ENCODE assay signal across 30 cellular contexts in the genomic region with DNA sequence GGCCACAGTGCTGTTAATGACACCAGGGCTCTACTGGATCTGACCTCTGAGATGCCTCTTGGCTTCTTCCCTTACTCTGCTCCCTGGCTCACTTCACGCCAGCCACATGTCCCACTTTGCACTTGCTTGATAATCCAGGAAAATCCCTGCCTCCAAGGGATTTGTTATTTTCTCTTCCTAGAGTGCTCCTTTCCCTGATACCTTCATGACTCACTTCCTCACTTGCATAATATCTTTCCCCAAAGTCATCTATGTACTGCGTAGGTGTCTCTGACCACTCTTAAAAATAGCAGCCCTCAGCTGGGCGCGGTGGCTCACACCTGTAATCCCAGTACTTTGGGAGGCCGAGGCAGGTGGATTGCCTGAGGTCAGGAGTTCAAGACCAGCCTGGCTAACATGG.
DNase-seq lines count a peak whose midpoint lies in the region; ATAC-seq, FAIRE-seq and TF ChIP-seq lines count a peak whose summit lies in the region.
"Had no signal": no experiment of that assay in that cellular context is flagged by ENCODE, and none has a peak within 500 bp of the region (broad histone marks: within the 10 kb centered on the region; RNA-seq: fewer than 3 reads in every experiment).

No MANE protein-coding gene starts in this region.

- FAIRE-seq in K562 (lab: Jason Lieb, UNC), result no peak
- FAIRE-seq: pancreas had no signal

- H3K27ac ChIP-seq in PC-3 (ENCODE audit: low read length) (no peak overlapping the region), K562 (ENCODE audit: extremely low read depth, low read depth, low read length) (no peak overlapping the region), osteoblast (ENCODE audit: low read depth, low read length) (no peak overlapping the region)
- H3K27ac ChIP-seq: brain microvascular endothelial cell, colonic mucosa, esophagus squamous epithelium, pancreas, stomach, transverse colon, VCaP had no signal

- CTCF ChIA-PET in PC-3 (lab: Charles Lee), result no interaction called here
- CTCF ChIA-PET in K562 (lab: Yijun Ruan, JAX; ENCODE audit: low intra/inter-chr PET ratio), result no interaction called here

- peaks cover 2% of the 10 kb centered on the region; the same call in 1 of the 2 replicates for H3K36me3 ChIP-seq in PC-3 (ENCODE audit: low read depth, low read length)
- no peaks in the 10 kb centered on the region for H3K36me3 ChIP-seq in K562 (ENCODE audit: control insufficient read depth, insufficient read depth, low read length)
- H3K36me3 ChIP-seq in osteoblast (ENCODE audit: insufficient read depth, low read length), result no peaks in the 10 kb centered on the region
- H3K36me3 ChIP-seq: brain microvascular endothelial cell, colonic mucosa, esophagus squamous epithelium, pancreas, stomach, transverse colon had no signal

- peak; percentile 56 for DNase-seq in H4 (ENCODE audit: low spot score)
- DNase-seq in PC-3, result peak; percentile 36
- DNase-seq in K562 (ENCODE audit: extremely low read depth in 1 of 4, low spot score in 3 of 4), result no peak
- DNase-seq in osteoblast (ENCODE audit: insufficient read length, low spot score, missing footprints), result peak; percentile 3
- no peak for DNase-seq in superior temporal gyrus (ENCODE audit: extremely low spot score)
- no peak for DNase-seq in activated naive CD4-positive, alpha-beta T cell treated with Interleukin-2 at 50 U/mL for 16 hours
- no peak for DNase-seq in cerebellum (ENCODE audit: low spot score)
- DNase-seq: activated CD4-positive, alpha-beta T cell treated with anti-CD3 and anti-CD28 coated beads, Interleukin-2, amount 50 U/mL, for 4 hours; activated CD8-positive, alpha-beta memory T cell treated with anti-CD3 and anti-CD28 coated beads, Interleukin-2, amount 50 U/mL, for 4 hours; activated effector memory CD4-positive, alpha-beta T cell treated with Interleukin-2 at 50 U/mL for 16 hours; activated naive CD8-positive, alpha-beta T cell treated with anti-CD3 and anti-CD28 coated beads, Interleukin-2, amount 50 U/mL, for 24 hours; AML-193; brain microvascular endothelial cell; CD8-positive, alpha-beta memory T cell; colonic mucosa; effector memory CD8-positive, alpha-beta T cell; esophagus squamous epithelium; natural killer cell; NCI-H1048; NCI-H1930; NCI-H774; OCI-M1; pancreas; right cardiac atrium; stimulated activated CD4-positive, alpha-beta T cell treated with anti-CD3 and anti-CD28 coated beads, Interleukin-12 subunit alpha, Interleukin-12 subunit beta, amount 100 ng/mL, for 4 hours; stimulated activated CD4-positive, alpha-beta T cell treated with anti-CD3 and anti-CD28 coated beads, Interleukin-4, amount 100 ng/mL, for 4 hours; stomach; transverse colon had no signal

- intact Hi-C loops in PC-3 (cut with micrococcal nuclease), result no loop called here
- intact Hi-C loops in K562 (cut with micrococcal nuclease), result no loop called here

- in situ Hi-C loops in K562 (cut with MboI), result no loop called here

- H3K4me2 ChIP-seq in PC-3 (ENCODE audit: low read length) (no peak overlapping the region), K562 (ENCODE audit: insufficient read depth, low read length) (no peak overlapping the region), osteoblast (ENCODE audit: insufficient read depth, low read length) (no peak overlapping the region)

- POLR2A ChIA-PET in PC-3 (lab: Charles Lee; ENCODE audit: unreplicated experiment), result no interaction called here
- POLR2A ChIA-PET in K562 (lab: Yijun Ruan, JAX), result no interaction called here

- H3K79me2 ChIP-seq in PC-3 (ENCODE audit: low read length) (no peaks in the 10 kb centered on the region), K562 (ENCODE audit: control insufficient read depth, insufficient read depth, low read length) (no peaks in the 10 kb centered on the region), osteoblast (ENCODE audit: insufficient read depth, low read length) (no peaks in the 10 kb centered on the region)

- no peaks in the 10 kb centered on the region for H3K4me1 ChIP-seq in PC-3 (ENCODE audit: insufficient read depth, low read length)
- H3K4me1 ChIP-seq in K562 (replicated peaks in 1 of 2; ENCODE audit: control insufficient read depth in 2 of 2, insufficient read depth in 2 of 2, low read length in 2 of 2), result peaks cover 0 to 2% of the 10 kb centered on the region in 2 experiments; a peak in 2 of 5 replicates
- H3K4me1 ChIP-seq in osteoblast (ENCODE audit: insufficient read depth, low read length), result no peaks in the 10 kb centered on the region
- H3K4me1 ChIP-seq: colonic mucosa, esophagus squamous epithelium, pancreas, stomach had no signal

- TF ChIP-seq CTCF in PC-3 (conservative IDR thresholded peaks at IDR 0.05; ENCODE audit: low read depth, low read length) (no peak), K562 (IDR thresholded peaks at IDR 0.05 in 2 of 3, conservative IDR thresholded peaks at IDR 0.05 in 1 of 3; ENCODE audit: insufficient read depth in 2 of 3, low read depth in 1 of 3, low read length in 3 of 3) (no peak), osteoblast (IDR thresholded peaks at IDR 0.05; ENCODE audit: extremely low read depth, low read depth, low read length) (no peak)

- H3K4me3 ChIP-seq in PC-3 (ENCODE audit: low read length), result no peak overlapping the region
- no peak overlapping the region for H3K4me3 ChIP-seq in K562
- H3K4me3 ChIP-seq in osteoblast (ENCODE audit: insufficient read depth, low read length), result no peak overlapping the region
- H3K4me3 ChIP-seq: colonic mucosa, esophagus squamous epithelium, pancreas, stomach, transverse colon had no signal

- H3K9ac ChIP-seq in PC-3 (ENCODE audit: low read length), result no peak overlapping the region
- H3K9ac ChIP-seq in K562 (ENCODE audit: insufficient read depth in 1 of 2, low read depth in 2 of 2, low read length in 2 of 2), result no peak overlapping the region

- H2AFZ ChIP-seq in PC-3 (ENCODE audit: low read length) (no peak overlapping the region), K562 (ENCODE audit: low read depth, low read length) (no peak overlapping the region), osteoblast (ENCODE audit: low read length) (no peak overlapping the region)

- WGBS in K562 (ENCODE audit: insufficient coverage, low coverage, missing lambda C conversion rate), result 0% methylated on average over 5 of the region's 5 CpGs

- H3K9me2 ChIP-seq in PC-3 (replicated peaks; ENCODE audit: low read length), result no peaks in the 10 kb centered on the region

- no peak for TF ChIP-seq RAD21 in K562 (CRISPR knock-in tag; conservative IDR thresholded peaks at IDR 0.05 in 1 of 2, IDR thresholded peaks at IDR 0.05 in 1 of 2)

- H4K20me1 ChIP-seq in PC-3 (ENCODE audit: low read length) (no peaks in the 10 kb centered on the region), K562 (replicated peaks; ENCODE audit: control insufficient read depth, insufficient read depth, low read length) (no peaks in the 10 kb centered on the region), osteoblast (ENCODE audit: insufficient read depth, low read length) (no peaks in the 10 kb centered on the region)

- BruUV-seq in PC-3 (replicated peaks; lab: Mats Ljungman, UMichigan) (no TSS peak), K562 (replicated peaks; lab: Mats Ljungman, UMichigan) (no TSS peak)

- TF ChIP-seq POLR2A in K562 (conservative IDR thresholded peaks at IDR 0.05), result no peak

- H3K9me1 ChIP-seq in K562 (ENCODE audit: control insufficient read depth, insufficient read depth, low read length), result no peaks in the 10 kb centered on the region

- no peaks in the 10 kb centered on the region for H3F3A ChIP-seq in PC-3 (ENCODE audit: low read length, unreplicated experiment)

- H3K27me3 ChIP-seq in PC-3 (ENCODE audit: low read length), result no peaks in the 10 kb centered on the region
- no peaks in the 10 kb centered on the region for H3K27me3 ChIP-seq in K562 (ENCODE audit: control insufficient read depth in 2 of 2, insufficient read depth in 2 of 2, low read length in 2 of 2)
- no peaks in the 10 kb centered on the region for H3K27me3 ChIP-seq in osteoblast (ENCODE audit: insufficient read depth, low read length)
- H3K27me3 ChIP-seq: brain microvascular endothelial cell, colonic mucosa, esophagus squamous epithelium, pancreas, transverse colon had no signal

- no peak for TF ChIP-seq EP300 in K562 (IDR thresholded peaks at IDR 0.05; ENCODE audit: low read length)

- ATAC-seq in PC-3, result no peak; the same call in 1 of the 2 replicates
- no peak for ATAC-seq in K562
- no peak for ATAC-seq in GM18870 (IDR thresholded peaks at IDR 0.05; ENCODE audit: unreplicated experiment)
- ATAC-seq: activated naive CD8-positive, alpha-beta T cell treated with anti-CD3 and anti-CD28 coated beads, Interleukin-2, amount 50 U/mL, for 24 hours; effector memory CD8-positive, alpha-beta T cell; natural killer cell; pancreas; right cardiac atrium had no signal

- no peaks in the 10 kb centered on the region for H3K9me3 ChIP-seq in PC-3 (ENCODE audit: low read length)
- no peaks in the 10 kb centered on the region for H3K9me3 ChIP-seq in K562 (replicated peaks; ENCODE audit: control insufficient read depth, insufficient read depth, low read depth, low read length)
- H3K9me3 ChIP-seq in osteoblast (ENCODE audit: low read depth, low read length), result no peaks in the 10 kb centered on the region
- H3K9me3 ChIP-seq: colonic mucosa, esophagus squamous epithelium, stomach, transverse colon had no signal

TF ChIP-seq in K562, 482 proteins besides CTCF, POLR2A, EP300 and RAD21:
- TF ChIP-seq MCM3 (IDR thresholded peaks at IDR 0.05), result no peak
- no peak for TF ChIP-seq ARNT (IDR thresholded peaks at IDR 0.05)
- TF ChIP-seq EGR1 (conservative IDR thresholded peaks at IDR 0.05), result 0 out of 2 replicates have a peak, but pooled peaks have one; percentile 7

Comparison
In these comparisons a context has a peak if more than half of its experiments do, and no peak if none do; other contexts are left out.
1. DNase-seq: peak in H4 (single experiment), PC-3 (single experiment) and osteoblast (single experiment); none in K562 (0 of 4), superior temporal gyrus (single experiment), activated naive CD4-positive, alpha-beta T cell treated with Interleukin-2 at 50 U/mL for 16 hours (single experiment) and cerebellum (single experiment).